In the genomic region with DNA sequence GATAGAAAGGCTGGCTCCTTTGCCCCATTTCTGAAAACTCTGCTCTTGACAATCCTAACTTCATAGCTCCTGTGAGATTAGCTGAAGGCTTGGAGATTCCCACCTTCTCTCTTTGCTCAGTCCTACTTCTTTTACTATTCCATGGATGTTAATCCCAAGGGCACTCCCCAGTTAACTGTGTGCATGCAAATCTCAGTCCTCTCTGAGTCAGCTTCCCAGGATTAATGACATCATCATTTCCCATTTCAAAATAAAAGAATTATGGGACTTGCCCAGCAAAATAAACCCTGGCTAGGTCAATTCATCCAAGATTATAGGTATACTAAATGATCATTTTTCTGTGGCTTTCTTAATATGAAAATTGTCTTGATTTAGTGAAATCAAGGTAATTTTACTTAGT, we compare ENCODE assay signal across 24 cellular contexts.
DNase-seq lines count a peak whose midpoint lies in the region; ATAC-seq, FAIRE-seq and TF ChIP-seq lines count a peak whose summit lies in the region.
"Had no signal": no experiment of that assay in that cellular context is flagged by ENCODE, and none has a peak within 500 bp of the region (broad histone marks: within the 10 kb centered on the region; RNA-seq: fewer than 3 reads in every experiment).

No MANE protein-coding gene starts in this region.

- FAIRE-seq in HepG2 (lab: Jason Lieb, UNC), result no peak
- no peak for FAIRE-seq in bronchial epithelial cell (lab: Jason Lieb, UNC)
- FAIRE-seq: GM12878, H54, HTR-8/SVneo had no signal

- TF ChIP-seq POLR2A in HepG2 (IDR thresholded peaks at IDR 0.05; ENCODE audit: insufficient read depth in 1 of 2, low read depth in 2 of 2, low read length in 2 of 2) (no peak), right lobe of liver (IDR thresholded peaks at IDR 0.05) (no peak)

- ATAC-seq in HepG2 (no peak), right lobe of liver (no peak)
- ATAC-seq: GM12878 had no signal

- CTCF ChIA-PET in HepG2 (lab: Yijun Ruan, JAX; ENCODE audit: low intra/inter-chr PET ratio, low total read pairs), result no interaction called here

- POLR2A ChIA-PET in HepG2 (lab: Yijun Ruan, JAX), result no interaction called here

- TF ChIP-seq EP300 in HepG2 (IDR thresholded peaks at IDR 0.05; ENCODE audit: low read depth in 2 of 2, low read length in 2 of 2), result no peak
- no peak for TF ChIP-seq EP300 in HepG2 (CRISPR knock-in tag; IDR thresholded peaks at IDR 0.05; ENCODE audit: borderline replicate concordance)

- no TSS peak for BruUV-seq in HepG2 (replicated peaks; lab: Mats Ljungman, UMichigan)

- H4K20me1 ChIP-seq in HepG2 (ENCODE audit: insufficient read depth, low read length), result no peaks in the 10 kb centered on the region
- H4K20me1 ChIP-seq: BLaER1 had no signal

- H3K36me3 ChIP-seq in HepG2 (replicated peaks in 1 of 2; ENCODE audit: control insufficient read depth in 1 of 2, insufficient read depth in 2 of 2, low read length in 2 of 2) (no peaks in the 10 kb centered on the region), right lobe of liver (no peaks in the 10 kb centered on the region), bronchial epithelial cell (ENCODE audit: control insufficient read depth, insufficient read depth, low read length) (no peaks in the 10 kb centered on the region)
- H3K36me3 ChIP-seq: BLaER1 had no signal

- H3K4me1 ChIP-seq in HepG2 (ENCODE audit: insufficient read depth, low read length), result no peaks in the 10 kb centered on the region
- no peaks in the 10 kb centered on the region for H3K4me1 ChIP-seq in right lobe of liver
- H3K4me1 ChIP-seq: BLaER1 had no signal

- TF ChIP-seq CTCF in HepG2 (CRISPR knock-in tag; IDR thresholded peaks at IDR 0.05) (no peak), right lobe of liver (IDR thresholded peaks at IDR 0.05) (no peak), bronchial epithelial cell (IDR thresholded peaks at IDR 0.05; ENCODE audit: insufficient read depth, low read length, severe bottlenecking) (no peak), fibroblast of mammary gland (conservative IDR thresholded peaks at IDR 0.05; ENCODE audit: control insufficient read depth, insufficient read depth, low read depth, low read length) (no peak)

- H3K27me3 ChIP-seq in HepG2 (ENCODE audit: control insufficient read depth in 1 of 2, insufficient read depth in 2 of 2, low read length in 2 of 2) (no peaks in the 10 kb centered on the region), right lobe of liver (no peaks in the 10 kb centered on the region), bronchial epithelial cell (ENCODE audit: control insufficient read depth, insufficient read depth, low read length) (no peaks in the 10 kb centered on the region)
- H3K27me3 ChIP-seq: BLaER1 had no signal

- no peaks in the 10 kb centered on the region for H3K79me2 ChIP-seq in HepG2 (ENCODE audit: insufficient read depth, low read length)

- DNase-seq in HepG2 (ENCODE audit: low spot score), result no peak
- DNase-seq in right lobe of liver, result no peak
- DNase-seq in bronchial epithelial cell (ENCODE audit: low read depth), result peak; percentile 57
- DNase-seq in fibroblast of mammary gland (ENCODE audit: low read depth), result peak; percentile 5
- peak; percentile 42 for DNase-seq in stromal cell of bone marrow (ENCODE audit: low read depth)
- DNase-seq in SK-N-DZ (ENCODE audit: low spot score), result no peak
- DNase-seq in GM19240 (ENCODE audit: insufficient read length, low spot score), result no peak
- DNase-seq in HuH-7.5 (ENCODE audit: low spot score), result no peak
- DNase-seq: GDM1, NCI-H1048, NCI-H1417, NCI-H1694, NCI-H2029 treated with DMSO at 0.1 percent for 48 hours, NCI-H2227 treated with DMSO at 0.1 percent for 48 hours, NCI-H526 treated with DMSO at 0.1 percent for 48 hours, RPMI8226, SHP77, SW 1271 had no signal

- no peak overlapping the region for H3K4me3 ChIP-seq in HepG2 (replicated peaks in 1 of 3; ENCODE audit: insufficient read depth in 1 of 3, low read depth in 2 of 3, low read length in 3 of 3)
- H3K4me3 ChIP-seq in right lobe of liver, result no peak overlapping the region
- no peak overlapping the region for H3K4me3 ChIP-seq in bronchial epithelial cell (ENCODE audit: low read depth, low read length)
- no peak overlapping the region for H3K4me3 ChIP-seq in fibroblast of mammary gland (ENCODE audit: control insufficient read depth, low read depth, low read length)
- H3K4me3 ChIP-seq: BLaER1, GM12878, SK-N-MC had no signal

- TF ChIP-seq RAD21 in HepG2 (CRISPR knock-in tag; IDR thresholded peaks at IDR 0.05), result no peak

- in situ Hi-C loops in HepG2 (cut with HindIII; ENCODE audit: extremely low pct_ligation_motif_present, low pct_unique_long_range_greater_than_20kb), result no loop called here

- intact Hi-C loops in HepG2 (cut with micrococcal nuclease; ENCODE audit: unreplicated experiment), result no loop called here
- intact Hi-C loops in right lobe of liver (cut with DNase I), result no loop called here

- no peak overlapping the region for H3K4me2 ChIP-seq in HepG2 (ENCODE audit: low read depth, low read length)
- H3K4me2 ChIP-seq: BLaER1, KMS-11 had no signal

- H3K27ac ChIP-seq in HepG2 (ENCODE audit: extremely low read length, insufficient read depth, low read length) (no peak overlapping the region), right lobe of liver (no peak overlapping the region)
- H3K27ac ChIP-seq: BLaER1, KMS-11, SK-N-MC had no signal

- H3K9ac ChIP-seq in HepG2 (ENCODE audit: insufficient read depth, low read depth, low read length), result no peak overlapping the region
- H3K9ac ChIP-seq: BLaER1, KMS-11 had no signal

- H2AFZ ChIP-seq in HepG2 (ENCODE audit: low read length), result no peak overlapping the region

- H3K9me3 ChIP-seq in HepG2 (ENCODE audit: low read length), result peaks cover 38% of the 10 kb centered on the region
- no peaks in the 10 kb centered on the region for H3K9me3 ChIP-seq in right lobe of liver
- H3K9me3 ChIP-seq: BLaER1 had no signal

TF ChIP-seq in HepG2, 621 proteins besides CTCF, POLR2A, EP300 and RAD21:
- TF ChIP-seq ELF1 (CRISPR knock-in tag; IDR thresholded peaks at IDR 0.05) (no peak), ATF7 (IDR thresholded peaks at IDR 0.05) (peak; percentile 82), ATF7 (CRISPR knock-in tag; IDR thresholded peaks at IDR 0.05) (no peak)

Comparison
In these comparisons a context has a peak if more than half of its experiments do, and no peak if none do; other contexts are left out.
1. DNase-seq: peak in bronchial epithelial cell (single experiment), fibroblast of mammary gland (single experiment) and stromal cell of bone marrow (single experiment); none in HepG2 (single experiment), right lobe of liver (0 of 3), SK-N-DZ (single experiment), GM19240 (single experiment) and HuH-7.5 (single experiment).